ENCODE assay signal across 27 cellular contexts in genomic region chr5:161047024-161047423, GRCh38.
"Had no signal": no experiment of that assay in that cellular context is flagged by ENCODE, and none has a peak within 500 bp of the region (broad histone marks: within the 10 kb centered on the region; RNA-seq: fewer than 3 reads in every experiment).

No MANE protein-coding gene starts in this region.

- DNase-seq: Karpas-422, MM.1S, MV-4-11, NCI-H1092, NCI-H1105, NCI-H1436, NCI-H146, NCI-H1694, NCI-H187, NCI-H1930, NCI-H2029 treated with DMSO at 0.1 percent for 48 hours, NCI-H2081 treated with DMSO at 0.1 percent for 48 hours, NCI-H2107, NCI-H2171, NCI-H226, NCI-H446 treated with DMSO at 0.1 percent for 48 hours, NCI-H510A, NCI-H526, NCI-H748 treated with DMSO at 0.1 percent for 48 hours, PC-3, Peyer's patch, Right ventricle myocardium superior, RPMI8226, SHP77 treated with DMSO at 0.1 percent for 48 hours, SK-N-SH, SW 1271, T-helper 1 cell had no signal

- ATAC-seq: PC-3 had no signal
